ENCODE assay signal across 9 cellular contexts in the genomic region with DNA sequence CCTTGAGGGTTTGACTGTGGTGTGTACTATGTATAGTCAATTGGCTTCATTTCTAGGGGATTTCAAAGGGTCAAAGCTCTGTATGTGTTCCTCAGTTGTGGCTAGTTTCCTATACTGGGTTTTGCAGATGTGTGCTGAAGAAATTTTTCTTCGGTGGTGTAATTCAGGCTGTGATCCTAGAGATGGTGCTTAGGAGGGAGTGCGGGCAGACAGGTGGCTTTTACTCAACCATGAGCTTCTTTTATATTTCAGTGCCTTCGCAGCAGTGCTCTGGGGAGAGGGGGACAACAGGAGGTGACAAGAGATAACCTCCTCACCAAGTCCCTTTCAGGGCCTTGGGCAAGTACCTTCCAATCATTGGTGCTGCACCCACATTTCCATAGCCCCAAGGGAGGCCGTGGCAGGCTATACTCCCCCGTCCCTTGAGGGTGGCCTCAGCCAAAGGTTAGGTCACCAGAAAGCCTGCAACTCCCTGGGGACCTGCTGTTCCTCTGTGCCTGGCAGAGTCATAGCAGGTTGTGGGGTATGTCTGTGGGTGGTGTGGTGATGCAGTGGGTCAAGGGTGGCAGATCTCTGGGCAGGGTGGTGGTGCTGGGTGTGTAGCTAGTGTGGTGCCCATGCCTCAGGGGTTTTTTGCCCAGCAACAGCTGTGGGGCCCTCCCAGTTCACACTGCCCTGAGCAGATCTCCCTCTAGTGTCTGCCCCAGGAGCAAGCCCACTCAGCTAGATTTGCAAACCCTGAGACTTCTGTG. TPM values are rescaled to one million over a fixed set of nuclear protein-coding genes. Genes with fewer than 3 reads are reported as not detected.
DNase-seq lines count a peak whose midpoint lies in the region; ATAC-seq and TF ChIP-seq lines count a peak whose summit lies in the region.
"Had no signal": no experiment of that assay in that cellular context is flagged by ENCODE, and none has a peak within 500 bp of the region (broad histone marks: within the 10 kb centered on the region; RNA-seq: fewer than 3 reads in every experiment).

No MANE protein-coding gene starts in this region.

- H3K9me2 ChIP-seq in GM23338 (ENCODE audit: insufficient read depth), result peaks cover 8% of the 10 kb centered on the region

- TF ChIP-seq POLR2A in ovary (IDR thresholded peaks at IDR 0.05), result no peak

- H3K9me3 Mint-ChIP-seq in GM23338 (no peaks in the 10 kb centered on the region), endothelial cell (ENCODE audit: unreplicated experiment) (no peaks in the 10 kb centered on the region)
- peaks cover 7% of the 10 kb centered on the region for H3K9me3 Mint-ChIP-seq in stimulated activated naive CD8-positive, alpha-beta T cell treated with anti-CD3 and anti-CD28 coated beads, Interleukin-15, Interleukin-2, amounts not matched to agents 100 ng/mL and 50 ng/mL, for 24 hours
- H3K9me3 Mint-ChIP-seq: T-helper 2 cell treated with Interferon-gamma antibody and Interleukin-4, amounts not matched to agents 5 μg/mL and 100 μg/mL, for 36 hours had no signal

- DNase-seq in GM23338 (ENCODE audit: low spot score) (no peak), SW480 (ENCODE audit: low spot score) (no peak), endothelial cell (ENCODE audit: low spot score) (no peak), ovary (no peak)
- DNase-seq: NCI-H510A treated with DMSO at 0.1 percent for 48 hours had no signal

- H3F3A ChIP-seq in GM23338 (replicated peaks; ENCODE audit: low read depth), result no peaks in the 10 kb centered on the region

- 0 out of 2 replicates have a peak, but pooled peaks cover 7% of the 10 kb centered on the region for H3K4me1 ChIP-seq in GM23338 (ENCODE audit: insufficient read depth)
- H3K4me1 ChIP-seq in ovary (ENCODE audit: insufficient read depth), result no peaks in the 10 kb centered on the region

- ATAC-seq in GM18907 (IDR thresholded peaks at IDR 0.05; ENCODE audit: unreplicated experiment), result peak; percentile 83
- ATAC-seq in GM23338, result peak; percentile 30; the same call in 2 of the 3 replicates
- peak; percentile 44 for ATAC-seq in HG03469 (IDR thresholded peaks at IDR 0.05; ENCODE audit: unreplicated experiment)

- no peaks in the 10 kb centered on the region for H3K27me3 ChIP-seq in GM23338 (ENCODE audit: insufficient read depth)
- no peaks in the 10 kb centered on the region for H3K27me3 ChIP-seq in ovary

- H3K4me1 Mint-ChIP-seq in GM23338 (peaks cover 21% of the 10 kb centered on the region; the same call in 2 of the 3 replicates), endothelial cell (ENCODE audit: unreplicated experiment) (peaks cover 6% of the 10 kb centered on the region)
- H3K4me1 Mint-ChIP-seq in stimulated activated naive CD8-positive, alpha-beta T cell treated with anti-CD3 and anti-CD28 coated beads, Interleukin-15, Interleukin-2, amounts not matched to agents 100 ng/mL and 50 ng/mL, for 24 hours (ENCODE audit: low read depth), result peaks cover 19% of the 10 kb centered on the region

- H3K36me3 ChIP-seq in GM23338 (ENCODE audit: insufficient read depth) (no peaks in the 10 kb centered on the region), ovary (no peaks in the 10 kb centered on the region)

- H3K27me3 Mint-ChIP-seq in GM23338 (ENCODE audit: insufficient read depth, low read depth, poor library complexity) (no peaks in the 10 kb centered on the region), endothelial cell (ENCODE audit: unreplicated experiment) (no peaks in the 10 kb centered on the region)
- H3K27me3 Mint-ChIP-seq in stimulated activated naive CD8-positive, alpha-beta T cell treated with anti-CD3 and anti-CD28 coated beads, Interleukin-15, Interleukin-2, amounts not matched to agents 100 ng/mL and 50 ng/mL, for 24 hours, result peaks cover 34% of the 10 kb centered on the region

- WGBS in ovary, 3 donors, result 86 to 89% (median 86%) methylated on average over 5 of the region's 5 CpGs

- no peak overlapping the region for H3K4me3 ChIP-seq in GM23338
- H3K4me3 ChIP-seq in ovary, result no peak overlapping the region

- H3K36me3 Mint-ChIP-seq in GM23338 (ENCODE audit: low read depth) (no peaks in the 10 kb centered on the region), endothelial cell (ENCODE audit: low read depth, unreplicated experiment) (no peaks in the 10 kb centered on the region)
- H3K36me3 Mint-ChIP-seq in stimulated activated naive CD8-positive, alpha-beta T cell treated with anti-CD3 and anti-CD28 coated beads, Interleukin-15, Interleukin-2, amounts not matched to agents 100 ng/mL and 50 ng/mL, for 24 hours (ENCODE audit: low read depth), result no peaks in the 10 kb centered on the region

- H3K4me2 ChIP-seq in GM23338, result no peak overlapping the region

- H3K27ac ChIP-seq in GM23338 (ENCODE audit: low read depth) (no peak overlapping the region), ovary (no peak overlapping the region)

- peak in 1 of 2 experiments; percentile 30; a peak in 2 of 4 replicates for TF ChIP-seq CTCF in GM23338 (conservative IDR thresholded peaks at IDR 0.05; ENCODE audit: low read depth in 2 of 2)
- TF ChIP-seq CTCF in endothelial cell (IDR thresholded peaks at IDR 0.05; ENCODE audit: unreplicated experiment), result no peak
- TF ChIP-seq CTCF in ovary (IDR thresholded peaks at IDR 0.05), result no peak

- intact Hi-C loops in ovary (cut with DNase I), result no loop called here

- H3K27ac Mint-ChIP-seq in GM23338 (no peak overlapping the region), endothelial cell (ENCODE audit: unreplicated experiment) (no peak overlapping the region)
- peak overlapping the region; percentile 75 for H3K27ac Mint-ChIP-seq in stimulated activated naive CD8-positive, alpha-beta T cell treated with anti-CD3 and anti-CD28 coated beads, Interleukin-15, Interleukin-2, amounts not matched to agents 100 ng/mL and 50 ng/mL, for 24 hours
- H3K27ac Mint-ChIP-seq: T-helper 2 cell treated with Interferon-gamma antibody and Interleukin-4, amounts not matched to agents 5 μg/mL and 100 μg/mL, for 36 hours had no signal

- no peak for TF ChIP-seq EP300 in ovary (IDR thresholded peaks at IDR 0.05)

- no peaks in the 10 kb centered on the region for H4K20me1 ChIP-seq in GM23338 (replicated peaks; ENCODE audit: insufficient read depth)

- H3K9me3 ChIP-seq in ovary, result no peaks in the 10 kb centered on the region

- H3K4me3 Mint-ChIP-seq in GM23338 (no peak overlapping the region), endothelial cell (ENCODE audit: unreplicated experiment) (no peak overlapping the region)
- H3K4me3 Mint-ChIP-seq in stimulated activated naive CD8-positive, alpha-beta T cell treated with anti-CD3 and anti-CD28 coated beads, Interleukin-15, Interleukin-2, amounts not matched to agents 100 ng/mL and 50 ng/mL, for 24 hours, result no peak overlapping the region
- H3K4me3 Mint-ChIP-seq: T-helper 2 cell treated with Interferon-gamma antibody and Interleukin-4, amounts not matched to agents 5 μg/mL and 100 μg/mL, for 36 hours had no signal

- no peaks in the 10 kb centered on the region for H3K79me2 ChIP-seq in GM23338 (replicated peaks; ENCODE audit: insufficient read depth)

- 0 out of 2 replicates have a peak overlapping the region, but pooled peaks have one; percentile 43 for H2AFZ ChIP-seq in GM23338

TF ChIP-seq in GM23338, 12 proteins besides CTCF, POLR2A, EP300 and RAD21 (continues in another document):
- TF ChIP-seq, protein P1, sequence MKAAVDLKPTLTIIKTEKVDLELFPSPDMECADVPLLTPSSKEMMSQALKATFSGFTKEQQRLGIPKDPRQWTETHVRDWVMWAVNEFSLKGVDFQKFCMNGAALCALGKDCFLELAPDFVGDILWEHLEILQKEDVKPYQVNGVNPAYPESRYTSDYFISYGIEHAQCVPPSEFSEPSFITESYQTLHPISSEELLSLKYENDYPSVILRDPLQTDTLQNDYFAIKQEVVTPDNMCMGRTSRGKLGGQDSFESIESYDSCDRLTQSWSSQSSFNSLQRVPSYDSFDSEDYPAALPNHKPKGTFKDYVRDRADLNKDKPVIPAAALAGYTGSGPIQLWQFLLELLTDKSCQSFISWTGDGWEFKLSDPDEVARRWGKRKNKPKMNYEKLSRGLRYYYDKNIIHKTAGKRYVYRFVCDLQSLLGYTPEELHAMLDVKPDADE (IDR thresholded peaks at IDR 0.05), result no peak
- TF ChIP-seq STAT1 (IDR thresholded peaks at IDR 0.05; ENCODE audit: unreplicated experiment) (no peak), POLR2AphosphoS5 (IDR thresholded peaks at IDR 0.05; ENCODE audit: low read depth) (no peak), ZNF114 (CRISPR knock-in tag; IDR thresholded peaks at IDR 0.05) (no peak), EZH2 (IDR thresholded peaks at IDR 0.05; ENCODE audit: low read depth, unreplicated experiment) (no peak), NANOG (IDR thresholded peaks at IDR 0.05; ENCODE audit: borderline replicate concordance) (no peak), ZNF331 (CRISPR knock-in tag; IDR thresholded peaks at IDR 0.05; ENCODE audit: low read depth) (no peak), EZH2phosphoT487 (IDR thresholded peaks at IDR 0.05; ENCODE audit: unreplicated experiment) (no peak), CREB1 (CRISPR knock-in tag; IDR thresholded peaks at IDR 0.05; ENCODE audit: low read depth) (no peak)

RNA-seq across cellular contexts. Expression of gene TMX1, which starts 37.0 kb away (rescaled TPM):
- 123 and 126 TPM in 2 replicates for total RNA-seq in GM23338 (2014; rRNA removed; shearing (Covaris generic))
- 49.6 and 61.5 TPM in 2 replicates for polyA plus RNA-seq in GM23338 (2016; fragmentation: Nextera tagmentation; extraction: Ambion mirVana)
- total RNA-seq in endothelial cell (ENCODE audit: unreplicated experiment), result 17.4 TPM
- total RNA-seq in ovary, result 10 to 100 TPM; 14.4 to 28.7 (median 20.7) TPM
- 10 to 100 TPM; 11.2 to 18.8 TPM for polyA plus RNA-seq in ovary

Comparison
In these comparisons a context has a peak if more than half of its experiments do, and no peak if none do; other contexts are left out.
1. ATAC-seq: peak in every context shown above with its lines; median percentile 83 in GM18907; 44 in HG03469; 30 in GM23338.